Comparison of ENCODE assay signal across 22 cellular contexts in genomic region chr1:240980342-240980741, GRCh38.
DNase-seq lines count a peak whose midpoint lies in the region; ATAC-seq and TF ChIP-seq lines count a peak whose summit lies in the region.
"Had no signal": no experiment of that assay in that cellular context is flagged by ENCODE, and none has a peak within 500 bp of the region (broad histone marks: within the 10 kb centered on the region; RNA-seq: fewer than 3 reads in every experiment).

No MANE protein-coding gene starts in this region.

- no peak overlapping the region for H3K4me3 Mint-ChIP-seq in glutamatergic neuron (ENCODE audit: unreplicated experiment)
- H3K4me3 Mint-ChIP-seq in activated T-helper 1 cell treated with anti-CD3 and anti-CD28 coated beads, Interleukin-12 subunit alpha, Interleukin-12 subunit beta, Interleukin-2, Interleukin-4 antibody, amounts not matched to agents 30 ng/mL and 10 ng/mL and 1 ng/mL, durations not matched to agents 14 hours and 24 hours and 36 hours, result no peak overlapping the region
- H3K4me3 Mint-ChIP-seq: CD14-positive monocyte; CD4-positive, alpha-beta memory T cell; GM23338; HFFc6; IgD-negative memory B cell had no signal

- no peaks in the 10 kb centered on the region for H3K36me3 Mint-ChIP-seq in glutamatergic neuron (ENCODE audit: unreplicated experiment)
- H3K36me3 Mint-ChIP-seq in activated T-helper 1 cell treated with anti-CD3 and anti-CD28 coated beads, Interleukin-12 subunit alpha, Interleukin-12 subunit beta, Interleukin-2, Interleukin-4 antibody, amounts not matched to agents 30 ng/mL and 10 ng/mL and 1 ng/mL, durations not matched to agents 14 hours and 24 hours and 36 hours (ENCODE audit: low read depth), result no peaks in the 10 kb centered on the region
- H3K36me3 Mint-ChIP-seq: CD14-positive monocyte; CD4-positive, alpha-beta memory T cell; IgD-negative memory B cell had no signal

- no peak for DNase-seq in glutamatergic neuron
- DNase-seq in cerebellar nuclear complex (lab: John Stamatoyannopoulos, UW), result no peak
- DNase-seq in activated T-helper 1 cell treated with anti-CD3 and anti-CD28 coated beads, Interleukin-12 subunit alpha, Interleukin-12 subunit beta, Interleukin-2, Interleukin-4 antibody, amounts not matched to agents 30 ng/mL and 10 ng/mL and 1 ng/mL, durations not matched to agents 14 hours and 24 hours and 36 hours (ENCODE audit: low spot score), result no peak
- no peak for DNase-seq in activated naive CD4-positive, alpha-beta T cell treated with anti-CD3 and anti-CD28 coated beads, Interleukin-2, amount 50 U/mL, for 16 hours
- DNase-seq: CD4-positive, alpha-beta memory T cell; DMS153; DMS79; GDM1; H7; HFFc6; Karpas-422; KBM-7 had no signal

- H3K27me3 Mint-ChIP-seq in glutamatergic neuron (ENCODE audit: unreplicated experiment), result no peaks in the 10 kb centered on the region
- no peaks in the 10 kb centered on the region for H3K27me3 Mint-ChIP-seq in activated T-helper 1 cell treated with anti-CD3 and anti-CD28 coated beads, Interleukin-12 subunit alpha, Interleukin-12 subunit beta, Interleukin-2, Interleukin-4 antibody, amounts not matched to agents 30 ng/mL and 10 ng/mL and 1 ng/mL, durations not matched to agents 14 hours and 24 hours and 36 hours (ENCODE audit: insufficient read depth)
- H3K27me3 Mint-ChIP-seq: CD4-positive, alpha-beta memory T cell; IgD-negative memory B cell had no signal

- H3K4me1 Mint-ChIP-seq in glutamatergic neuron (ENCODE audit: low read depth, unreplicated experiment), result peaks cover 4% of the 10 kb centered on the region
- H3K4me1 Mint-ChIP-seq in activated T-helper 1 cell treated with anti-CD3 and anti-CD28 coated beads, Interleukin-12 subunit alpha, Interleukin-12 subunit beta, Interleukin-2, Interleukin-4 antibody, amounts not matched to agents 30 ng/mL and 10 ng/mL and 1 ng/mL, durations not matched to agents 14 hours and 24 hours and 36 hours (ENCODE audit: low read depth), result no peaks in the 10 kb centered on the region
- H3K4me1 Mint-ChIP-seq: CD14-positive monocyte; CD4-positive, alpha-beta memory T cell; IgD-negative memory B cell had no signal

- TF ChIP-seq CTCF in glutamatergic neuron (IDR thresholded peaks at IDR 0.05; ENCODE audit: partially characterized antibody, unreplicated experiment), result no peak

- peak overlapping the region; percentile 41 for H3K27ac Mint-ChIP-seq in glutamatergic neuron (ENCODE audit: unreplicated experiment)
- no peak overlapping the region for H3K27ac Mint-ChIP-seq in activated T-helper 1 cell treated with anti-CD3 and anti-CD28 coated beads, Interleukin-12 subunit alpha, Interleukin-12 subunit beta, Interleukin-2, Interleukin-4 antibody, amounts not matched to agents 30 ng/mL and 10 ng/mL and 1 ng/mL, durations not matched to agents 14 hours and 24 hours and 36 hours
- H3K27ac Mint-ChIP-seq: CD14-positive monocyte; CD4-positive, alpha-beta memory T cell; GM23338; HFFc6 had no signal

- peak; percentile 73 for ATAC-seq in GM18508 (IDR thresholded peaks at IDR 0.05; ENCODE audit: insufficient read depth, unreplicated experiment)
- ATAC-seq in GM19467 (IDR thresholded peaks at IDR 0.05; ENCODE audit: unreplicated experiment), result peak; percentile 41
- ATAC-seq in HG03097 (IDR thresholded peaks at IDR 0.05; ENCODE audit: low FRiP score, unreplicated experiment), result peak; percentile 65
- no peak for ATAC-seq in HG03045 (IDR thresholded peaks at IDR 0.05; ENCODE audit: unreplicated experiment)
- ATAC-seq: A549, GM23338, HCT116, HepG2 had no signal

- no peaks in the 10 kb centered on the region for H3K9me3 Mint-ChIP-seq in glutamatergic neuron (ENCODE audit: unreplicated experiment)
- H3K9me3 Mint-ChIP-seq in activated T-helper 1 cell treated with anti-CD3 and anti-CD28 coated beads, Interleukin-12 subunit alpha, Interleukin-12 subunit beta, Interleukin-2, Interleukin-4 antibody, amounts not matched to agents 30 ng/mL and 10 ng/mL and 1 ng/mL, durations not matched to agents 14 hours and 24 hours and 36 hours, result peaks cover 9% of the 10 kb centered on the region
- H3K9me3 Mint-ChIP-seq: GM23338, HFFc6 had no signal

- intact Hi-C loops in activated T-helper 1 cell treated with anti-CD3 and anti-CD28 coated beads, Interleukin-12 subunit alpha, Interleukin-12 subunit beta, Interleukin-2, Interleukin-4 antibody, amounts not matched to agents 30 ng/mL and 10 ng/mL and 1 ng/mL, durations not matched to agents 14 hours and 24 hours and 36 hours (cut with micrococcal nuclease), result no loop called here
